ENCODE assay signal across 18 cellular contexts in the genomic region with DNA sequence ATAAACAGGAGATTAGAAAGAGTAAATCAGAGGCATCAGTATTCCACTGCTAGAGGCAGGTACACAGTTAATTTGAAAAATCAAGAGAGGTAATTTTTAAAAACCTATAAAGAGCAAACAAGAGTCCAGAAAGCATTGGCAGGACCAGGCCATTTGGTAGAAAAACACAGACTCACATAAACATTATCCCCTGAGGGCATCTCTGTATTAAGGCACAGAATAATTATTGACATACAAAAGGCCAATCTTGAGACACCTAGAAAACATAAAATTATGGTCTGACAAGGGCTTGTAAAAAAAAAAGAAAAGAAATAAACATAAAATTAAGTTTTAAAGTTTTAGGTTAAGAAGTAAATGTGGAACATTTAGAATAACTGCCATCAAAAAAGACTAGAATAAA.
"Had no signal": no experiment of that assay in that cellular context is flagged by ENCODE, and none has a peak within 500 bp of the region (broad histone marks: within the 10 kb centered on the region; RNA-seq: fewer than 3 reads in every experiment).

No MANE protein-coding gene starts in this region.

- H3K36me3 ChIP-seq: esophagus muscularis mucosa, gastroesophageal sphincter, heart right ventricle, left lung, lower lobe of right lung had no signal

- H3K9me3 ChIP-seq: esophagus muscularis mucosa, gastroesophageal sphincter, heart right ventricle, left lung, lower lobe of right lung, mucosa of descending colon had no signal

- ATAC-seq: foreskin keratinocyte; gastroesophageal sphincter; heart right ventricle; left cardiac atrium; left lung; left ventricle myocardium superior; lower lobe of right lung; mucosa of descending colon; naive thymus-derived CD8-positive, alpha-beta T cell had no signal

- DNase-seq: dermis blood vessel endothelial cell; dorsolateral prefrontal cortex; effector CD4-positive, alpha-beta T cell; effector memory CD4-positive, alpha-beta T cell; foreskin keratinocyte; head of caudate nucleus; heart right ventricle; hippocampal formation; left cardiac atrium; left lung; left ventricle myocardium superior; lower lobe of right lung; mesenchymal stem cell; mucosa of descending colon; naive B cell; naive thymus-derived CD8-positive, alpha-beta T cell had no signal

- H3K4me3 ChIP-seq: dorsolateral prefrontal cortex, esophagus muscularis mucosa, gastroesophageal sphincter, heart right ventricle, left lung, lower lobe of right lung, mucosa of descending colon had no signal

- H3K27ac ChIP-seq: esophagus muscularis mucosa, foreskin keratinocyte, gastroesophageal sphincter, heart right ventricle, left lung, lower lobe of right lung had no signal
